ENCODE assay signal across 17 cellular contexts in genomic region chr14:75717729-75718128, GRCh38. TPM values are rescaled to one million over a fixed set of nuclear protein-coding genes. Genes with fewer than 3 reads are reported as not detected.
A peak's percentile ranks its signal among the peaks of the same experiment; 100 is the strongest.
DNase-seq lines count a peak whose midpoint lies in the region; ATAC-seq, FAIRE-seq and TF ChIP-seq lines count a peak whose summit lies in the region.
"Had no signal": no experiment of that assay in that cellular context is flagged by ENCODE, and none has a peak within 500 bp of the region (broad histone marks: within the 10 kb centered on the region; RNA-seq: fewer than 3 reads in every experiment).

No MANE protein-coding gene starts in this region.

- H3K23ac ChIP-seq in IMR-90 (ENCODE audit: low read depth, low read length) (no peak overlapping the region), trophoblast cell (ENCODE audit: low read length) (no peak overlapping the region)

- H3K18ac ChIP-seq in IMR-90 (ENCODE audit: low read depth, low read length) (no peak overlapping the region), trophoblast cell (ENCODE audit: low read length) (no peak overlapping the region)

- H3K4ac ChIP-seq in IMR-90 (ENCODE audit: low read depth, low read length) (no peak overlapping the region), trophoblast cell (ENCODE audit: low read depth, low read length) (no peak overlapping the region)

- no peak overlapping the region for H3K27ac ChIP-seq in IMR-90 (ENCODE audit: insufficient read depth, low read length)
- H3K27ac ChIP-seq in K562 (ENCODE audit: extremely low read depth, low read depth, low read length) = no peak overlapping the region
- no peak overlapping the region for H3K27ac ChIP-seq in lower lobe of right lung
- no peak overlapping the region for H3K27ac ChIP-seq in trophoblast cell (ENCODE audit: low read depth, low read length)

- intact Hi-C loops in IMR-90 (cut with micrococcal nuclease) = no loop called here
- intact Hi-C loops in K562 (cut with micrococcal nuclease) = loop anchor here (10.0 kb wide), 1 partner anchor 927 kb away; no protein-coding TSS in a partner anchor
- intact Hi-C loops in lower lobe of right lung (cut with DNase I) = no loop called here

- H2AK5ac ChIP-seq in IMR-90 (ENCODE audit: low read depth, low read length) (peak overlapping the region; percentile 26; the same call in 1 of the 2 replicates), trophoblast cell (ENCODE audit: low read length) (no peak overlapping the region)

- POLR2A ChIA-PET in IMR-90 (lab: Charles Lee; ENCODE audit: unreplicated experiment) (no interaction called here), K562 (lab: Yijun Ruan, JAX) (interaction anchor here (0.7 kb wide), 1 partner anchor 85 kb away, joined by 3 read pairs; no protein-coding TSS in a partner anchor), GM10248 (lab: Yijun Ruan, JAX) (no interaction called here)

- no peak overlapping the region for H2BK20ac ChIP-seq in IMR-90 (ENCODE audit: low read depth, low read length)

- peak overlapping the region; percentile 24 for H2BK12ac ChIP-seq in trophoblast cell (ENCODE audit: low read length)

- H2BK5ac ChIP-seq in IMR-90 (ENCODE audit: low read depth, low read length, poor library complexity, severe bottlenecking) = no peak overlapping the region
- H2BK5ac ChIP-seq in trophoblast cell (ENCODE audit: low read depth, low read length, poor library complexity) = no peak overlapping the region

- DNase-seq in IMR-90 (no peak), K562 (ENCODE audit: extremely low read depth in 1 of 4, low spot score in 3 of 4) (no peak), lower lobe of right lung (no peak), trophoblast cell (no peak), amniotic stem cell (lab: John Stamatoyannopoulos, UW) (no peak), GM10248 (ENCODE audit: extremely low spot score) (no peak), UCSD-AML1 (lab: John Stamatoyannopoulos, UW; ENCODE audit: unreplicated experiment) (no peak)
- DNase-seq: C1 segment of cervical spinal cord; Calu3; CD4-positive, alpha-beta T cell; DMS 273 treated with DMSO at 0.1 percent for 48 hours had no signal

- no peak overlapping the region for H3K9ac ChIP-seq in IMR-90 (ENCODE audit: low read depth, low read length)
- H3K9ac ChIP-seq in K562 (ENCODE audit: insufficient read depth in 1 of 2, low read depth in 2 of 2, low read length in 2 of 2) = 0 out of 4 replicates have a peak overlapping the region, but pooled peaks of 1 of the 2 experiments have one; percentile 10
- H3K9ac ChIP-seq in trophoblast cell (ENCODE audit: low read length) = no peak overlapping the region

- H3K36me3 ChIP-seq in IMR-90 (ENCODE audit: control insufficient read depth, insufficient read depth, low read length) (peaks cover 8% of the 10 kb centered on the region; the same call in 1 of the 2 replicates), K562 (ENCODE audit: control insufficient read depth, insufficient read depth, low read length) (peaks cover 8% of the 10 kb centered on the region; the same call in 2 of the 3 replicates), lower lobe of right lung (peaks cover 8% of the 10 kb centered on the region), trophoblast cell (ENCODE audit: control insufficient read depth in 1 of 2, insufficient read depth in 2 of 2, low read length in 2 of 2) (peaks cover 0 to 6% of the 10 kb centered on the region in 2 experiments)

- H2AFZ ChIP-seq in IMR-90 (replicated peaks; ENCODE audit: low read length, poor library complexity) = no peak overlapping the region
- H2AFZ ChIP-seq in K562 (ENCODE audit: low read depth, low read length) = no peak overlapping the region
- H2AFZ ChIP-seq in trophoblast cell (ENCODE audit: insufficient read depth, low read length, poor library complexity) = no peak overlapping the region

- peaks cover 4% of the 10 kb centered on the region; the same call in 1 of the 2 replicates for H3K9me1 ChIP-seq in IMR-90 (ENCODE audit: insufficient read depth, low read length)
- H3K9me1 ChIP-seq in K562 (ENCODE audit: control insufficient read depth, insufficient read depth, low read length) = no peaks in the 10 kb centered on the region

- H3K4me3 ChIP-seq in IMR-90 (ENCODE audit: insufficient read depth, low read depth, low read length) (no peak overlapping the region), K562 (no peak overlapping the region), lower lobe of right lung (no peak overlapping the region), trophoblast cell (ENCODE audit: low read depth, low read length) (no peak overlapping the region)
- H3K4me3 ChIP-seq: GM12878, HAP-1 had no signal

- no peak overlapping the region for H3K56ac ChIP-seq in IMR-90 (ENCODE audit: extremely low read depth, insufficient read depth, low read length)

- H3K79me2 ChIP-seq in K562 (ENCODE audit: control insufficient read depth, insufficient read depth, low read length) (no peaks in the 10 kb centered on the region), trophoblast cell (ENCODE audit: control insufficient read depth, insufficient read depth, low read length, poor library complexity) (no peaks in the 10 kb centered on the region)

- no peak for TF ChIP-seq EP300 in K562 (IDR thresholded peaks at IDR 0.05; ENCODE audit: low read length)

- no TSS peak for BruUV-seq in IMR-90 (replicated peaks; lab: Mats Ljungman, UMichigan)
- BruUV-seq in K562 (replicated peaks; lab: Mats Ljungman, UMichigan) = no TSS peak

- TF ChIP-seq POLR2A in IMR-90 (IDR thresholded peaks at IDR 0.05; ENCODE audit: low read depth, low read length) (no peak), K562 (conservative IDR thresholded peaks at IDR 0.05) (no peak)

- H4K12ac ChIP-seq in trophoblast cell (ENCODE audit: low read depth, low read length) = no peak overlapping the region

- no peak overlapping the region for H2BK120ac ChIP-seq in IMR-90 (ENCODE audit: low read depth, low read length)
- no peak overlapping the region for H2BK120ac ChIP-seq in trophoblast cell (ENCODE audit: insufficient read depth, low read length, poor library complexity)

- H4K8ac ChIP-seq in IMR-90 (ENCODE audit: low read depth in 2 of 2, low read length in 2 of 2) (no peak overlapping the region), trophoblast cell (ENCODE audit: low read depth, low read length) (no peak overlapping the region)

- H3K4me1 ChIP-seq in IMR-90 (ENCODE audit: control insufficient read depth, insufficient read depth, low read length) = peaks cover 8% of the 10 kb centered on the region
- H3K4me1 ChIP-seq in K562 (replicated peaks in 1 of 2; ENCODE audit: control insufficient read depth in 2 of 2, insufficient read depth in 2 of 2, low read length in 2 of 2) = peaks cover 0 to 6% of the 10 kb centered on the region in 2 experiments; a peak in 3 of 5 replicates
- H3K4me1 ChIP-seq in lower lobe of right lung = peaks cover 25% of the 10 kb centered on the region
- H3K4me1 ChIP-seq in trophoblast cell (ENCODE audit: control insufficient read depth in 1 of 2, insufficient read depth in 2 of 2, low read length in 2 of 2) = peaks cover 6 to 7% of the 10 kb centered on the region in 2 experiments
- H3K4me1 ChIP-seq: HAP-1 had no signal

- CTCF ChIA-PET in IMR-90 (lab: Yijun Ruan, JAX) (interaction anchor here (1.0 kb wide), 1 partner anchor 265 kb away, joined by 3 read pairs; no protein-coding TSS in a partner anchor), K562 (lab: Yijun Ruan, JAX; ENCODE audit: low intra/inter-chr PET ratio) (no interaction called here), GM10248 (lab: Yijun Ruan, JAX) (interaction anchor here (1.7 kb wide), 1 partner anchor 8 kb away, joined by 11 read pairs; no protein-coding TSS in a partner anchor)

- peaks cover 36% of the 10 kb centered on the region for H4K20me1 ChIP-seq in IMR-90 (ENCODE audit: insufficient read depth, low read length)
- no peaks in the 10 kb centered on the region for H4K20me1 ChIP-seq in K562 (replicated peaks; ENCODE audit: control insufficient read depth, insufficient read depth, low read length)

- H2AK9ac ChIP-seq in IMR-90 (replicated peaks; ENCODE audit: low read depth, low read length, poor library complexity) = no peak overlapping the region

- H4K91ac ChIP-seq in IMR-90 (ENCODE audit: insufficient read depth, low read depth, low read length) = no peak overlapping the region
- peak overlapping the region; percentile 57 for H4K91ac ChIP-seq in trophoblast cell (ENCODE audit: low read depth, low read length)

- H3K79me1 ChIP-seq in IMR-90 (ENCODE audit: low read depth in 1 of 2, low read length in 2 of 2) (no peaks in the 10 kb centered on the region), trophoblast cell (ENCODE audit: low read length) (peaks cover 10% of the 10 kb centered on the region)

- no peak for TF ChIP-seq RAD21 in IMR-90 (IDR thresholded peaks at IDR 0.05; ENCODE audit: low read length)
- no peak for TF ChIP-seq RAD21 in K562 (CRISPR knock-in tag; conservative IDR thresholded peaks at IDR 0.05 in 1 of 2, IDR thresholded peaks at IDR 0.05 in 1 of 2)

- no peak overlapping the region for H2BK15ac ChIP-seq in IMR-90 (ENCODE audit: low read depth, low read length)

- no peak overlapping the region for H3K4me2 ChIP-seq in IMR-90 (ENCODE audit: low read depth, low read length)
- H3K4me2 ChIP-seq in K562 (ENCODE audit: insufficient read depth, low read length) = no peak overlapping the region
- H3K4me2 ChIP-seq in trophoblast cell (ENCODE audit: low read length) = no peak overlapping the region

- H3K14ac ChIP-seq in IMR-90 (replicated peaks; ENCODE audit: low read depth, low read length) (no peak overlapping the region), trophoblast cell (ENCODE audit: low read length) (peak overlapping the region; percentile 29)

- H3K9me3 ChIP-seq in IMR-90 (ENCODE audit: control insufficient read depth, insufficient read depth, low read length) (no peaks in the 10 kb centered on the region), K562 (replicated peaks; ENCODE audit: control insufficient read depth, insufficient read depth, low read depth, low read length) (no peaks in the 10 kb centered on the region), lower lobe of right lung (no peaks in the 10 kb centered on the region), trophoblast cell (ENCODE audit: insufficient read depth, low read depth, low read length) (no peaks in the 10 kb centered on the region)
- H3K9me3 ChIP-seq: HAP-1 had no signal

- H3K27me3 ChIP-seq in IMR-90 (ENCODE audit: control insufficient read depth, insufficient read depth, low read length) (peaks cover 26% of the 10 kb centered on the region), K562 (ENCODE audit: control insufficient read depth in 2 of 2, insufficient read depth in 2 of 2, low read length in 2 of 2) (no peaks in the 10 kb centered on the region), lower lobe of right lung (ENCODE audit: low read depth) (no peaks in the 10 kb centered on the region), trophoblast cell (ENCODE audit: insufficient read depth, low read length) (no peaks in the 10 kb centered on the region)

- no peak for FAIRE-seq in K562 (lab: Jason Lieb, UNC)
- FAIRE-seq: A204.1, GM12878, GM18507, H1 had no signal

- WGBS in IMR-90 (ENCODE audit: extremely low coverage in 2 of 2, insufficient read length in 1 of 2), 2 experiments = 100% methylated on average over 2 of the region's 3 CpGs; no CpG with 5 or more reads in 1 of the 2 experiments
- WGBS in K562 (ENCODE audit: insufficient coverage, low coverage, missing lambda C conversion rate) = 45% methylated on average over 3 of the region's 3 CpGs
- no CpG with 5 or more reads among the region's 3 CpGs for WGBS in trophoblast cell (ENCODE audit: extremely low coverage, insufficient coverage, insufficient read length)

- in situ Hi-C loops in IMR-90 (cut with MboI; ENCODE audit: low sequenced_read_pairs) (loop anchor here (25.0 kb wide), 2 partner anchors 645 to 920 kb away; no protein-coding TSS in a partner anchor), K562 (cut with MboI) (loop anchor here (5.0 to 25.0 kb wide), 3 partner anchors 265 to 937 kb away; partner anchors contain the start of genes ESRRB and TGFB3)

- no peak for ATAC-seq in IMR-90 (ENCODE audit: low read depth)
- ATAC-seq in K562 = no peak
- peak; percentile 59 to 85 for ATAC-seq in lower lobe of right lung
- no peak for ATAC-seq in GM21360 (IDR thresholded peaks at IDR 0.05; ENCODE audit: unreplicated experiment)
- ATAC-seq: GM12878 had no signal

- no peak overlapping the region for H4K5ac ChIP-seq in IMR-90 (ENCODE audit: low read depth, low read length)

- dilution Hi-C loops in IMR-90 (cut with HindIII; ENCODE audit: low sequenced_read_pairs, unreplicated experiment) = no loop called here

- TF ChIP-seq CTCF in IMR-90 (conservative IDR thresholded peaks at IDR 0.05; ENCODE audit: low read depth, low read length) (no peak), K562 (IDR thresholded peaks at IDR 0.05 in 2 of 3, conservative IDR thresholded peaks at IDR 0.05 in 1 of 3; ENCODE audit: insufficient read depth in 2 of 3, low read depth in 1 of 3, low read length in 3 of 3) (no peak), lower lobe of right lung (IDR thresholded peaks at IDR 0.05) (no peak), GM10248 (IDR thresholded peaks at IDR 0.05; ENCODE audit: control extremely low read depth, extremely low read depth, low read depth, missing control alignments) (no peak)

RNA-seq across cellular contexts. Expression of gene TTLL5, which starts 56.7 kb away (rescaled TPM):
- 15.0 and 16.7 TPM in 2 replicates for total RNA-seq in IMR-90 (2012; rRNA removed)
- polyA plus RNA-seq in IMR-90 (2012; rRNA removed) = 9.3 and 11.9 TPM in 2 replicates
- polyA plus RNA-seq in IMR-90 (2012; cell fraction: cytosol; rRNA removed) = 3.6 and 22.1 TPM in 2 replicates
- 6.4 and 15.6 TPM in 2 replicates for polyA plus RNA-seq in IMR-90 (2012; cell fraction: nucleus; rRNA removed; ENCODE audit: low replicate concordance)
- total RNA-seq in K562 (2011; cell fraction: chromatin; rRNA removed; ENCODE audit: low replicate concordance) = 110 and 194 TPM in 2 replicates
- total RNA-seq in K562 (2011; cell fraction: nucleolus; rRNA removed) = 36.7 and 39.5 TPM in 2 replicates
- 63.6 and 87.8 TPM in 2 replicates for total RNA-seq in K562 (2011; cell fraction: nucleoplasm; rRNA removed)
- 9.0 and 10.8 TPM in 2 replicates for total RNA-seq in K562 (2014; rRNA removed)
- 12.6 and 16.7 TPM in 2 replicates for total RNA-seq in K562 (2014; rRNA removed; fragmentation: Illumina TruSeq; extraction: Trizol)
- 16.9 and 17.0 TPM in 2 replicates for total RNA-seq in K562 (2015; rRNA removed; fragmentation: Illumina TruSeq; extraction: Trizol)
- 17.3 and 17.7 TPM in 2 replicates for total RNA-seq in K562 (2021)
- 17.9 and 18.9 TPM in 2 replicates for polyA plus RNA-seq in K562 (2011; rRNA removed)
- polyA plus RNA-seq in K562 (2011; cell fraction: cytosol; rRNA removed) = 7.4 and 10.1 TPM in 2 replicates
- 24.1 and 26.5 TPM in 2 replicates for polyA plus RNA-seq in K562 (2011; cell fraction: nucleus; rRNA removed)
- 10.2 and 11.5 TPM in 2 replicates for polyA plus RNA-seq in K562 (2012)
- 13.4 and 15.8 TPM in 2 replicates for polyA plus RNA-seq in K562 (2014; fragmentation: Illumina TruSeq; extraction: Trizol)
- 1 to 10 TPM; 4.1 to 5.4 TPM for polyA plus RNA-seq in K562 (2014; fragmentation: Nextera tagmentation; extraction: Ambion mirVana)
- 12.1 and 12.3 TPM in 2 replicates for polyA plus RNA-seq in K562 (2014; rRNA removed)
- 67.6 and 79.8 TPM in 2 replicates for polyA minus RNA-seq in K562 (2011; rRNA and poly(A)+ RNA removed)
- polyA minus RNA-seq in K562 (2011; cell fraction: cytosol; rRNA and poly(A)+ RNA removed) = 9.8 and 17.4 TPM in 2 replicates
- polyA minus RNA-seq in K562 (2011; cell fraction: nucleus; rRNA and poly(A)+ RNA removed) = 38.1 and 61.6 TPM in 2 replicates
- 32.6 TPM for total RNA-seq in lower lobe of right lung
- polyA plus RNA-seq in trophoblast cell (2013) = 26.0 and 27.2 TPM in 2 replicates

RNA-seq across cellular contexts. Expression of gene ERG28, which starts 57.1 kb away (rescaled TPM):
- 0.90 and 1.9 TPM in 2 replicates for total RNA-seq in IMR-90 (2012; rRNA removed)
- polyA plus RNA-seq in IMR-90 (2012; rRNA removed) = 15.0 and 15.4 TPM in 2 replicates
- 14.6 and 16.0 TPM in 2 replicates for polyA plus RNA-seq in IMR-90 (2012; cell fraction: cytosol; rRNA removed)
- 2.7 and 6.5 TPM in 2 replicates for polyA plus RNA-seq in IMR-90 (2012; cell fraction: nucleus; rRNA removed; ENCODE audit: low replicate concordance)
- total RNA-seq in K562 (2011; cell fraction: chromatin; rRNA removed; ENCODE audit: low replicate concordance) = 12.2 and 14.7 TPM in 2 replicates
- total RNA-seq in K562 (2011; cell fraction: nucleolus; rRNA removed) = 20.0 and 23.0 TPM in 2 replicates
- total RNA-seq in K562 (2011; cell fraction: nucleoplasm; rRNA removed) = 26.0 and 32.5 TPM in 2 replicates
- total RNA-seq in K562 (2014; rRNA removed) = 3.1 and 5.4 TPM in 2 replicates
- 8.0 and 8.5 TPM in 2 replicates for total RNA-seq in K562 (2014; rRNA removed; fragmentation: Illumina TruSeq; extraction: Trizol)
- total RNA-seq in K562 (2015; rRNA removed; fragmentation: Illumina TruSeq; extraction: Trizol) = 6.2 and 6.8 TPM in 2 replicates
- total RNA-seq in K562 (2021) = 11.3 and 11.4 TPM in 2 replicates
- 34.2 and 39.2 TPM in 2 replicates for polyA plus RNA-seq in K562 (2011; rRNA removed)
- polyA plus RNA-seq in K562 (2011; cell fraction: cytosol; rRNA removed) = 26.3 and 42.2 TPM in 2 replicates
- 8.5 and 14.6 TPM in 2 replicates for polyA plus RNA-seq in K562 (2011; cell fraction: nucleus; rRNA removed)
- polyA plus RNA-seq in K562 (2012) = 11.1 and 13.5 TPM in 2 replicates
- 17.2 and 21.3 TPM in 2 replicates for polyA plus RNA-seq in K562 (2014; fragmentation: Illumina TruSeq; extraction: Trizol)
- polyA plus RNA-seq in K562 (2014; fragmentation: Nextera tagmentation; extraction: Ambion mirVana) = 10 to 100 TPM; 26.0 to 32.4 TPM
- 14.2 and 19.3 TPM in 2 replicates for polyA plus RNA-seq in K562 (2014; rRNA removed)
- polyA minus RNA-seq in K562 (2011; rRNA and poly(A)+ RNA removed) = 9.5 and 11.5 TPM in 2 replicates
- 4.7 and 5.0 TPM in 2 replicates for polyA minus RNA-seq in K562 (2011; cell fraction: cytosol; rRNA and poly(A)+ RNA removed)
- 4.0 and 7.1 TPM in 2 replicates for polyA minus RNA-seq in K562 (2011; cell fraction: nucleus; rRNA and poly(A)+ RNA removed)
- total RNA-seq in lower lobe of right lung = 30.2 TPM
- 63.2 and 64.2 TPM in 2 replicates for polyA plus RNA-seq in trophoblast cell (2013)

Comparison
In these comparisons a context has a peak if more than half of its experiments do, and no peak if none do; other contexts are left out.
1. ATAC-seq: peak in lower lobe of right lung (2 of 2); none in IMR-90 (single experiment), K562 (single experiment) and GM21360 (single experiment).